In genomic region chr18:48519431-48520100, GRCh38 we compare ENCODE assay signal across 1 cellular context.
TF ChIP-seq lines count a peak whose summit lies in the region.

No MANE protein-coding gene starts in this region.

TF ChIP-seq in endothelial cell of umbilical vein, 7 proteins besides CTCF, POLR2A, EP300 and RAD21:
- no peak for TF ChIP-seq MYC (IDR thresholded peaks at IDR 0.05; ENCODE audit: low read depth, low read length)
- no peak for TF ChIP-seq MAX (IDR thresholded peaks at IDR 0.05; ENCODE audit: insufficient read depth, insufficient read length)
- TF ChIP-seq FOS (IDR thresholded peaks at IDR 0.05; ENCODE audit: borderline replicate concordance, insufficient read depth, low read length): peak; percentile 67
- TF ChIP-seq JUN (IDR thresholded peaks at IDR 0.05; ENCODE audit: borderline replicate concordance, insufficient read depth, insufficient read length, low read depth): peak; percentile 29
- no peak for TF ChIP-seq POLR2AphosphoS5 (IDR thresholded peaks at IDR 0.05; ENCODE audit: insufficient read depth, low read depth, low read length)
- no peak for TF ChIP-seq EZH2 (IDR thresholded peaks at IDR 0.05; ENCODE audit: borderline replicate concordance, low read depth, low read length, severe bottlenecking)
